In the genomic region with DNA sequence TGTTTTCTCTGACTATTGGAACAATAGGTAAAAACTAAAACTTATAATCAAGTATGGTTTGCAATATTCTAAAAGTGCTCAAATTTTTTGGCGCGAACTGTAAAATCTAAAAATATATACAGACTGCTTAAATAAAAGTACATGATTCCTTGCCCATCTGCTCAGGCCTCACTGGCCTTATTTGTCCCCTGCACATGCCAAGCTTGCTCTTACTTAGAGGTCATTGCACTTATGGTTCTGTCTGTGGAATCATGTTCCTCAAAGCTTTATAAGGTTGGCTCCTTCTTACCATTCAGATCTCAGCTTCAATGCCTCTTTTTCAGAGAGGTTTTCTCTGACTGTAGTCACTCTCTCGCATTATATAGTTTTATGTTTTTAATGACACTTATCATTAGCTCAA, we compare ENCODE assay signal across 19 cellular contexts. TPM values are rescaled to one million over a fixed set of nuclear protein-coding genes. Genes with fewer than 3 reads are reported as not detected.
DNase-seq lines count a peak whose midpoint lies in the region; ATAC-seq, FAIRE-seq and TF ChIP-seq lines count a peak whose summit lies in the region.
"Had no signal": no experiment of that assay in that cellular context is flagged by ENCODE, and none has a peak within 500 bp of the region (broad histone marks: within the 10 kb centered on the region; RNA-seq: fewer than 3 reads in every experiment).

No MANE protein-coding gene starts in this region.

- no peak for FAIRE-seq in HepG2 (lab: Jason Lieb, UNC)

- H2AFZ ChIP-seq in HepG2 (ENCODE audit: low read length), result no peak overlapping the region

- H3K9me3 ChIP-seq in liver (ENCODE audit: control insufficient read depth in 4 of 4, low read length in 3 of 4) (no peaks in the 10 kb centered on the region), HepG2 (ENCODE audit: low read length) (no peaks in the 10 kb centered on the region), esophagus muscularis mucosa (no peaks in the 10 kb centered on the region)
- H3K9me3 ChIP-seq: BE2C, Caco-2 had no signal

- no peaks in the 10 kb centered on the region for H3K36me3 ChIP-seq in liver (ENCODE audit: control insufficient read depth in 4 of 4, insufficient read depth in 3 of 4, low read depth in 1 of 4, low read length in 3 of 4)
- H3K36me3 ChIP-seq in HepG2 (replicated peaks in 1 of 2; ENCODE audit: control insufficient read depth in 1 of 2, insufficient read depth in 2 of 2, low read length in 2 of 2), result no peaks in the 10 kb centered on the region
- H3K36me3 ChIP-seq in esophagus muscularis mucosa, result no peaks in the 10 kb centered on the region
- H3K36me3 ChIP-seq: BE2C had no signal

- peak; percentile 12 for DNase-seq in NCI-H82 (lab: John Stamatoyannopoulos, UW)
- DNase-seq in NCI-H82 treated with DMSO at 0.1 percent for 48 hours (lab: John Stamatoyannopoulos, UW; ENCODE audit: unreplicated experiment), result no peak
- DNase-seq in HepG2 (ENCODE audit: low spot score), result no peak
- no peak for DNase-seq in glutamatergic neuron
- DNase-seq in ACHN, result no peak
- DNase-seq in esophagus muscularis mucosa (ENCODE audit: extremely low spot score), result no peak
- DNase-seq: BE2C; C1 segment of cervical spinal cord; Caco-2; CD4-positive, alpha-beta T cell; DMS79 treated with DMSO at 0.1 percent for 48 hours; GF-D8; GOT3; H7; HFFc6; IMR-90 had no signal

- intact Hi-C loops in HepG2 (cut with micrococcal nuclease; ENCODE audit: unreplicated experiment), result no loop called here
- intact Hi-C loops in esophagus muscularis mucosa (cut with DNase I), result no loop called here

- peaks cover 41% of the 10 kb centered on the region for H3K4me1 Mint-ChIP-seq in glutamatergic neuron (ENCODE audit: low read depth, unreplicated experiment)

- no TSS peak for BruUV-seq in HepG2 (replicated peaks; lab: Mats Ljungman, UMichigan)

- in situ Hi-C loops in HepG2 (cut with HindIII; ENCODE audit: extremely low pct_ligation_motif_present, low pct_unique_long_range_greater_than_20kb) (no loop called here), ACHN (cut with HindIII; ENCODE audit: low pct_ligation_motif_present, low pct_unique_long_range_greater_than_20kb, low sequenced_read_pairs) (no loop called here)

- CTCF ChIA-PET in HepG2 (lab: Yijun Ruan, JAX; ENCODE audit: low intra/inter-chr PET ratio, low total read pairs), result no interaction called here

- no peak overlapping the region for H3K4me3 ChIP-seq in liver (ENCODE audit: low read depth in 1 of 3, low read length in 3 of 3)
- H3K4me3 ChIP-seq in HepG2 (replicated peaks in 1 of 3; ENCODE audit: insufficient read depth in 1 of 3, low read depth in 2 of 3, low read length in 3 of 3), result no peak overlapping the region
- no peak overlapping the region for H3K4me3 ChIP-seq in esophagus muscularis mucosa

- H3K4me1 ChIP-seq in liver (ENCODE audit: control insufficient read depth in 4 of 4, insufficient read depth in 4 of 4, low read length in 3 of 4), result no peaks in the 10 kb centered on the region
- H3K4me1 ChIP-seq in HepG2 (ENCODE audit: insufficient read depth, low read length), result no peaks in the 10 kb centered on the region
- no peaks in the 10 kb centered on the region for H3K4me1 ChIP-seq in esophagus muscularis mucosa
- H3K4me1 ChIP-seq: BE2C, Caco-2 had no signal

- H4K20me1 ChIP-seq in HepG2 (ENCODE audit: insufficient read depth, low read length), result no peaks in the 10 kb centered on the region

- POLR2A ChIA-PET in HepG2 (lab: Yijun Ruan, JAX), result no interaction called here

- H3K27me3 ChIP-seq in liver (ENCODE audit: control insufficient read depth in 4 of 4, insufficient read depth in 4 of 4, low read length in 3 of 4) (no peaks in the 10 kb centered on the region), HepG2 (ENCODE audit: control insufficient read depth in 1 of 2, insufficient read depth in 2 of 2, low read length in 2 of 2) (no peaks in the 10 kb centered on the region; a peak in 1 of 5 replicates), esophagus muscularis mucosa (no peaks in the 10 kb centered on the region)
- H3K27me3 ChIP-seq: BE2C had no signal

- H3K27ac Mint-ChIP-seq in glutamatergic neuron (ENCODE audit: unreplicated experiment), result peak overlapping the region; percentile 95
- H3K27ac Mint-ChIP-seq: CD4-positive, alpha-beta T cell; HFFc6 had no signal

- TF ChIP-seq EP300 in HepG2 (IDR thresholded peaks at IDR 0.05; ENCODE audit: low read depth in 2 of 2, low read length in 2 of 2) (no peak), HepG2 (CRISPR knock-in tag; IDR thresholded peaks at IDR 0.05; ENCODE audit: borderline replicate concordance) (no peak), esophagus muscularis mucosa (IDR thresholded peaks at IDR 0.05) (no peak)

- no peak overlapping the region for H3K27ac ChIP-seq in liver (ENCODE audit: low read depth in 1 of 2, low read length in 2 of 2)
- no peak overlapping the region for H3K27ac ChIP-seq in HepG2 (ENCODE audit: extremely low read length, insufficient read depth, low read length)
- H3K27ac ChIP-seq in esophagus muscularis mucosa (replicated peaks in 1 of 4), result no peak overlapping the region
- H3K27ac ChIP-seq: HL-60 had no signal

- peaks cover 4% of the 10 kb centered on the region for H3K27me3 Mint-ChIP-seq in glutamatergic neuron (ENCODE audit: unreplicated experiment)
- H3K27me3 Mint-ChIP-seq: CD4-positive, alpha-beta T cell had no signal

- H3K9ac ChIP-seq in liver (ENCODE audit: low read depth in 1 of 2, low read length in 2 of 2) (no peak overlapping the region), HepG2 (ENCODE audit: insufficient read depth, low read depth, low read length) (no peak overlapping the region)

- 70% methylated on average over 3 of the region's 3 CpGs for WGBS in liver
- WGBS in HepG2 (ENCODE audit: low lambda C conversion rate), result 39% methylated on average over 3 of the region's 3 CpGs
- 88% methylated on average over 3 of the region's 3 CpGs for WGBS in esophagus muscularis mucosa

- peaks cover 7% of the 10 kb centered on the region for H3K9me3 Mint-ChIP-seq in glutamatergic neuron (ENCODE audit: unreplicated experiment)
- H3K9me3 Mint-ChIP-seq: CD4-positive, alpha-beta T cell; HFFc6 had no signal

- no peak overlapping the region for H3K4me2 ChIP-seq in HepG2 (ENCODE audit: low read depth, low read length)

- no peaks in the 10 kb centered on the region for H3K79me2 ChIP-seq in HepG2 (ENCODE audit: insufficient read depth, low read length)

- ATAC-seq in HepG2, result no peak
- ATAC-seq: HCT116 had no signal

- TF ChIP-seq POLR2A in HepG2 (IDR thresholded peaks at IDR 0.05; ENCODE audit: insufficient read depth in 1 of 2, low read depth in 2 of 2, low read length in 2 of 2) (no peak), esophagus muscularis mucosa (IDR thresholded peaks at IDR 0.05; ENCODE audit: low read depth) (no peak)

- H3K36me3 Mint-ChIP-seq in glutamatergic neuron (ENCODE audit: unreplicated experiment), result no peaks in the 10 kb centered on the region

- no peak overlapping the region for H3K4me3 Mint-ChIP-seq in glutamatergic neuron (ENCODE audit: unreplicated experiment)
- H3K4me3 Mint-ChIP-seq: CD4-positive, alpha-beta T cell; HFFc6 had no signal

- no peak for TF ChIP-seq RAD21 in liver (IDR thresholded peaks at IDR 0.05)
- TF ChIP-seq RAD21 in HepG2 (CRISPR knock-in tag; IDR thresholded peaks at IDR 0.05), result no peak

- no peak for TF ChIP-seq CTCF in liver (IDR thresholded peaks at IDR 0.05; ENCODE audit: low read depth, low read length, missing input control)
- no peak for TF ChIP-seq CTCF in HepG2 (CRISPR knock-in tag; IDR thresholded peaks at IDR 0.05)
- no peak for TF ChIP-seq CTCF in glutamatergic neuron (IDR thresholded peaks at IDR 0.05; ENCODE audit: partially characterized antibody, unreplicated experiment)
- TF ChIP-seq CTCF in esophagus muscularis mucosa (IDR thresholded peaks at IDR 0.05), result no peak

TF ChIP-seq in liver, 16 proteins besides CTCF, POLR2A, EP300 and RAD21:
- TF ChIP-seq JUND (IDR thresholded peaks at IDR 0.05), result no peak
- peak; percentile 13 to 17 for TF ChIP-seq RXRA (IDR thresholded peaks at IDR 0.05)

TF ChIP-seq in HepG2, 621 proteins besides CTCF, POLR2A, EP300 and RAD21 (continues in another document):
- TF ChIP-seq, protein P1, sequence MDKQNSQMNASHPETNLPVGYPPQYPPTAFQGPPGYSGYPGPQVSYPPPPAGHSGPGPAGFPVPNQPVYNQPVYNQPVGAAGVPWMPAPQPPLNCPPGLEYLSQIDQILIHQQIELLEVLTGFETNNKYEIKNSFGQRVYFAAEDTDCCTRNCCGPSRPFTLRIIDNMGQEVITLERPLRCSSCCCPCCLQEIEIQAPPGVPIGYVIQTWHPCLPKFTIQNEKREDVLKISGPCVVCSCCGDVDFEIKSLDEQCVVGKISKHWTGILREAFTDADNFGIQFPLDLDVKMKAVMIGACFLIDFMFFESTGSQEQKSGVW (CRISPR knock-in tag; IDR thresholded peaks at IDR 0.05; ENCODE audit: borderline replicate concordance), result no peak
- TF ChIP-seq FOXM1 (CRISPR knock-in tag; IDR thresholded peaks at IDR 0.05) (no peak), ZKSCAN1 (IDR thresholded peaks at IDR 0.05; ENCODE audit: low read length) (no peak), PHB2 (IDR thresholded peaks at IDR 0.05; ENCODE audit: partially characterized antibody) (no peak)

RNA-seq across cellular contexts. Expression of a gene that starts 54.5 kb away (rescaled TPM):
- total RNA-seq in liver, result 10 to 100 TPM; 49.4 to 67.0 TPM
- polyA plus RNA-seq in liver, result 10 to 100 TPM; 18.8 to 32.8 TPM
- 23.7 and 35.5 TPM in 2 replicates for total RNA-seq in HepG2 (2016; rRNA removed; fragmentation: Illumina TruSeq; extraction: Trizol)
- 7.6 and 9.4 TPM in 2 replicates for total RNA-seq in HepG2 (2016; cell fraction: cytosol; rRNA removed; fragmentation: Illumina TruSeq; extraction: Trizol; ENCODE audit: low read depth)
- 22.4 and 29.1 TPM in 2 replicates for total RNA-seq in HepG2 (2016; cell fraction: insoluble cytoplasmic fraction; rRNA removed; fragmentation: Illumina TruSeq; extraction: Trizol)
- 12.8 and 13.5 TPM in 2 replicates for total RNA-seq in HepG2 (2016; cell fraction: membrane; rRNA removed; fragmentation: Illumina TruSeq; extraction: Trizol)
- 40.2 and 47.8 TPM in 2 replicates for total RNA-seq in HepG2 (2016; cell fraction: nucleus; rRNA removed; fragmentation: Illumina TruSeq; extraction: Trizol)
- polyA plus RNA-seq in HepG2 (2011; rRNA removed), result 22.5 and 24.7 TPM in 2 replicates
- polyA plus RNA-seq in HepG2 (2011; cell fraction: cytosol; rRNA removed), result 14.4 and 15.9 TPM in 2 replicates
- polyA plus RNA-seq in HepG2 (2011; cell fraction: nucleus; rRNA removed), result 23.7 and 25.6 TPM in 2 replicates
- polyA plus RNA-seq in HepG2 (2012), result 15.0 and 16.7 TPM in 2 replicates
- polyA plus RNA-seq in HepG2 (2016; cell fraction: cytosol; fragmentation: Illumina TruSeq; extraction: Trizol; ENCODE audit: low read depth), result 1.1 and 1.4 TPM in 2 replicates
- 25.9 and 26.3 TPM in 2 replicates for polyA plus RNA-seq in HepG2 (2016; cell fraction: insoluble cytoplasmic fraction; fragmentation: Illumina TruSeq; extraction: Trizol; ENCODE audit: low read depth)
- 3.6 and 5.2 TPM in 2 replicates for polyA plus RNA-seq in HepG2 (2016; cell fraction: membrane; fragmentation: Illumina TruSeq; extraction: Trizol; ENCODE audit: low read depth)
- polyA plus RNA-seq in HepG2 (2016; cell fraction: nucleus; fragmentation: Illumina TruSeq; extraction: Trizol; ENCODE audit: insufficient read depth, low read depth), result 29.0 and 30.2 TPM in 2 replicates
- polyA minus RNA-seq in HepG2 (2011; rRNA and poly(A)+ RNA removed; ENCODE audit: low replicate concordance), result 93.2 and 190 TPM in 2 replicates
- 18.9 and 25.9 TPM in 2 replicates for polyA minus RNA-seq in HepG2 (2011; cell fraction: cytosol; rRNA and poly(A)+ RNA removed)
- 94.9 and 103 TPM in 2 replicates for polyA minus RNA-seq in HepG2 (2011; cell fraction: nucleus; rRNA and poly(A)+ RNA removed)
- 14.5 TPM for total RNA-seq in glutamatergic neuron (ENCODE audit: unreplicated experiment)
- total RNA-seq in esophagus muscularis mucosa, result 10 to 100 TPM; 76.7 to 99.0 (median 89.8) TPM
